Comparison of ENCODE assay signal across 18 cellular contexts in genomic region chr1:20281801-20282200, GRCh38. TPM values are rescaled to one million over a fixed set of nuclear protein-coding genes. Genes with fewer than 3 reads are reported as not detected.
DNase-seq lines count a peak whose midpoint lies in the region; ATAC-seq, FAIRE-seq and TF ChIP-seq lines count a peak whose summit lies in the region.
"Had no signal": no experiment of that assay in that cellular context is flagged by ENCODE, and none has a peak within 500 bp of the region (broad histone marks: within the 10 kb centered on the region; RNA-seq: fewer than 3 reads in every experiment).

No MANE protein-coding gene starts in this region.

- H2BK5ac ChIP-seq in H1 (ENCODE audit: low read depth, low read length): no peak overlapping the region; the same call in 1 of the 2 replicates
- no peak overlapping the region for H2BK5ac ChIP-seq in mesendoderm (ENCODE audit: low read length)

- no peak overlapping the region for H2BK20ac ChIP-seq in H1 (ENCODE audit: low read length)

- no peak overlapping the region for H3K18ac ChIP-seq in H1 (ENCODE audit: extremely low read depth, low read length)
- no peak overlapping the region for H3K18ac ChIP-seq in mesendoderm (ENCODE audit: low read length)

- TF ChIP-seq CTCF in H1 (IDR thresholded peaks at IDR 0.05; ENCODE audit: control extremely low read depth in 1 of 3, insufficient read depth in 1 of 3, low read depth in 1 of 3, low read length in 3 of 3): no peak

- H3K23ac ChIP-seq in H1 (ENCODE audit: insufficient read length): no peak overlapping the region
- no peak overlapping the region for H3K23ac ChIP-seq in mesendoderm (ENCODE audit: low read length)

- H3K36me3 ChIP-seq in H1 (ENCODE audit: control insufficient read depth in 2 of 4, insufficient read depth in 4 of 4, low read length in 3 of 4) (no peaks in the 10 kb centered on the region), mesendoderm (ENCODE audit: control insufficient read depth, insufficient read depth, low read length) (no peaks in the 10 kb centered on the region)
- H3K36me3 ChIP-seq: gastrocnemius medialis, lower lobe of right lung had no signal

- POLR2A ChIA-PET in H1 (lab: Charles Lee; ENCODE audit: partially characterized antibody): interaction anchor here (2.2 kb wide), 1 partner anchor 9 kb away, joined by 9 read pairs; the partner anchor contains the start of gene VWA5B1

- H2BK12ac ChIP-seq in H1 (ENCODE audit: low read depth, low read length): 0 out of 2 replicates have a peak overlapping the region, but pooled peaks have one; percentile 27

- no peak overlapping the region for H3K56ac ChIP-seq in H1 (replicated peaks; ENCODE audit: insufficient read length, low read depth, low read length)
- no peak overlapping the region for H3K56ac ChIP-seq in mesendoderm (ENCODE audit: low read length)

- no peak for FAIRE-seq in H1 (lab: Jason Lieb, UNC)
- FAIRE-seq: HepG2 had no signal

- H3K27ac ChIP-seq in H1 (ENCODE audit: low read depth, low read length): no peak overlapping the region
- H3K27ac ChIP-seq in mesendoderm (ENCODE audit: low read depth, low read length): no peak overlapping the region
- H3K27ac ChIP-seq: 22Rv1, lower lobe of right lung, RWPE1 had no signal

- H4K91ac ChIP-seq in H1 (replicated peaks; ENCODE audit: insufficient read length, low read length): no peak overlapping the region

- 0 out of 2 replicates have a peak, but pooled peaks cover 3% of the 10 kb centered on the region for H3K23me2 ChIP-seq in H1 (ENCODE audit: low read depth, low read length)

- peak; percentile 70 for DNase-seq in DMS 273 (lab: John Stamatoyannopoulos, UW; ENCODE audit: unreplicated experiment)
- no peak for DNase-seq in DMS 273 treated with DMSO at 0.1 percent for 48 hours (lab: John Stamatoyannopoulos, UW)
- peak; percentile 24 for DNase-seq in LHCN-M2 (ENCODE audit: low read depth)
- no peak for DNase-seq in H1 (ENCODE audit: low read depth in 1 of 2, low spot score in 2 of 2)
- DNase-seq in mesendoderm: peak; percentile 69
- DNase-seq in activated naive CD4-positive, alpha-beta T cell treated with Interleukin-2 at 50 U/mL for 16 hours: no peak
- DNase-seq: CD4-positive, CD25-positive, alpha-beta regulatory T cell; effector CD8-positive, alpha-beta T cell; lower lobe of right lung; NCI-H2081; stimulated activated naive B cell treated with anti-CD40 and anti-IgM and Interleukin-4, amounts not matched to agents 10 μg/mL and 1 μg/mL and 100 μg/mL, for 72 hours had no signal

- H3K4me3 ChIP-seq in H1 (ENCODE audit: extremely low read depth in 1 of 4, insufficient read depth in 2 of 4, low read depth in 3 of 4, low read length in 4 of 4) (no peak overlapping the region), mesendoderm (ENCODE audit: low read length) (no peak overlapping the region)
- H3K4me3 ChIP-seq: gastrocnemius medialis, lower lobe of right lung had no signal

- H2BK15ac ChIP-seq in H1 (ENCODE audit: low read length): no peak overlapping the region
- H2BK15ac ChIP-seq in mesendoderm (replicated peaks; ENCODE audit: low read depth): no peak overlapping the region

- 72% methylated on average over 2 of the region's 2 CpGs; no CpG with 5 or more reads in 1 of the 2 experiments for WGBS in H1 (ENCODE audit: extremely low coverage in 1 of 2, insufficient coverage in 1 of 2, insufficient read length in 1 of 2, insufficient replicate concordance in 2 of 2, low coverage in 1 of 2, low lambda C conversion rate in 2 of 2, missing lambda C conversion rate in 1 of 2), 2 experiments
- no CpG with 5 or more reads among the region's 2 CpGs for WGBS in mesendoderm (ENCODE audit: extremely low coverage, insufficient coverage, low lambda C conversion rate)

- H2AK5ac ChIP-seq in H1 (ENCODE audit: low read depth, low read length) (no peak overlapping the region), mesendoderm (ENCODE audit: low read length) (no peak overlapping the region)

- H3K79me2 ChIP-seq in H1 (ENCODE audit: control insufficient read depth in 1 of 2, insufficient read depth in 2 of 2, low read length in 2 of 2) (no peaks in the 10 kb centered on the region), mesendoderm (ENCODE audit: control insufficient read depth, insufficient read depth, low read length) (no peaks in the 10 kb centered on the region)

- H3K27me3 ChIP-seq in H1 (replicated peaks in 1 of 4; ENCODE audit: control insufficient read depth in 3 of 4, extremely low read depth in 1 of 4, insufficient read depth in 3 of 4, low read length in 3 of 4) (peaks cover 0 to 5% (median 0%) of the 10 kb centered on the region in 4 experiments; a peak in 3 of 7 replicates), mesendoderm (ENCODE audit: insufficient read depth, low read length, poor library complexity) (no peaks in the 10 kb centered on the region)
- H3K27me3 ChIP-seq: gastrocnemius medialis had no signal

- H4K5ac ChIP-seq in H1 (ENCODE audit: insufficient read length, low read depth, low read length) (no peak overlapping the region), mesendoderm (ENCODE audit: low read length) (no peak overlapping the region)

- no peak for TF ChIP-seq POLR2A in H1 (IDR thresholded peaks at IDR 0.05; ENCODE audit: control extremely low read depth in 1 of 2, low read depth in 2 of 2, low read length in 2 of 2)

- H3K4me2 ChIP-seq in H1 (ENCODE audit: insufficient read depth in 1 of 2, low read depth in 2 of 2, low read length in 2 of 2): no peak overlapping the region; a peak in 1 of 4 replicates
- no peak overlapping the region for H3K4me2 ChIP-seq in mesendoderm (ENCODE audit: low read length)

- H2BK120ac ChIP-seq in H1 (replicated peaks; ENCODE audit: low read depth, low read length) (no peak overlapping the region), mesendoderm (ENCODE audit: low read depth, low read length) (no peak overlapping the region)

- H4K8ac ChIP-seq in H1 (ENCODE audit: extremely low read depth, insufficient read depth, low read length): no peak overlapping the region
- no peak overlapping the region for H4K8ac ChIP-seq in mesendoderm (ENCODE audit: low read depth, low read length)

- TF ChIP-seq EP300 in H1 (IDR thresholded peaks at IDR 0.05; ENCODE audit: borderline replicate concordance in 1 of 2, low read depth in 2 of 2, low read length in 2 of 2): no peak

- H3K4ac ChIP-seq in H1 (replicated peaks; ENCODE audit: insufficient read length, low read depth, low read length): no peak overlapping the region
- H3K4ac ChIP-seq in mesendoderm (ENCODE audit: low read depth, low read length): no peak overlapping the region

- TF ChIP-seq RAD21 in H1 (IDR thresholded peaks at IDR 0.05 in 1 of 2, conservative IDR thresholded peaks at IDR 0.05 in 1 of 2; ENCODE audit: low read depth in 2 of 2, low read length in 2 of 2): no peak

- CTCF ChIA-PET in H1 (lab: Charles Lee; ENCODE audit: partially characterized antibody): interaction anchor here (1.0 to 1.6 kb wide), 3 partner anchors 9 to 66 kb away, joined by 3 to 6 read pairs (median 4); partner anchors contain the start of gene VWA5B1

- no peak overlapping the region for H2AFZ ChIP-seq in H1 (ENCODE audit: low read length)

- H3K9ac ChIP-seq in H1 (replicated peaks in 1 of 4; ENCODE audit: extremely low read depth in 1 of 4, low read depth in 3 of 4, low read length in 3 of 4): no peak overlapping the region
- no peak overlapping the region for H3K9ac ChIP-seq in mesendoderm (ENCODE audit: low read length)

- H3K79me1 ChIP-seq in H1 (ENCODE audit: low read depth, low read length): no peaks in the 10 kb centered on the region
- H3K79me1 ChIP-seq in mesendoderm (ENCODE audit: low read length): no peaks in the 10 kb centered on the region

- H3K4me1 ChIP-seq in H1 (replicated peaks in 1 of 4; ENCODE audit: control insufficient read depth in 3 of 4, insufficient read depth in 4 of 4, low read length in 3 of 4) (peaks cover 3 to 12% (median 8%) of the 10 kb centered on the region in 4 experiments), mesendoderm (ENCODE audit: control insufficient read depth, low read depth, low read length) (peaks cover 13% of the 10 kb centered on the region)
- H3K4me1 ChIP-seq: lower lobe of right lung had no signal

- ATAC-seq in HG03159 (IDR thresholded peaks at IDR 0.05; ENCODE audit: unreplicated experiment) (no peak), GM21381 (IDR thresholded peaks at IDR 0.05; ENCODE audit: unreplicated experiment) (no peak)
- ATAC-seq: HepG2; lower lobe of right lung; stimulated activated naive B cell treated with anti-CD40 and anti-IgM and Interleukin-4, amounts not matched to agents 10 μg/mL and 1 μg/mL and 100 μg/mL, for 72 hours had no signal

- no peaks in the 10 kb centered on the region for H4K20me1 ChIP-seq in H1 (replicated peaks in 1 of 2; ENCODE audit: control insufficient read depth in 1 of 2, insufficient read depth in 2 of 2, low read length in 2 of 2)

- no peak overlapping the region for H3K14ac ChIP-seq in H1 (ENCODE audit: insufficient read length)

- H3K9me3 ChIP-seq in H1 (ENCODE audit: insufficient read depth in 2 of 2, low read depth in 1 of 2, low read length in 1 of 2): peaks cover 0 to 3% of the 10 kb centered on the region in 2 experiments; a peak in 2 of 4 replicates
- H3K9me3 ChIP-seq: gastrocnemius medialis, lower lobe of right lung had no signal

TF ChIP-seq in H1, 55 proteins besides CTCF, POLR2A, EP300 and RAD21 (continues in another document):
- TF ChIP-seq CHD1 (IDR thresholded peaks at IDR 0.05; ENCODE audit: low read depth, low read length): no peak
- TF ChIP-seq SIN3A (conservative IDR thresholded peaks at IDR 0.05 in 1 of 2, IDR thresholded peaks at IDR 0.05 in 1 of 2; ENCODE audit: low read depth in 1 of 2, low read length in 2 of 2): no peak
- TF ChIP-seq FOSL1 (IDR thresholded peaks at IDR 0.05; ENCODE audit: insufficient read depth, low read depth, low read length): no peak
- no peak for TF ChIP-seq KDM1A (IDR thresholded peaks at IDR 0.05; ENCODE audit: borderline replicate concordance, low read length)
- no peak for TF ChIP-seq EGR1 (IDR thresholded peaks at IDR 0.05; ENCODE audit: borderline replicate concordance, low read depth, low read length)
- TF ChIP-seq HDAC2 (IDR thresholded peaks at IDR 0.05; ENCODE audit: borderline replicate concordance in 1 of 2, low read depth in 2 of 2, low read length in 2 of 2): no peak

RNA-seq across cellular contexts. Expression of gene VWA5B1, which starts 8.9 kb away (rescaled TPM):
- total RNA-seq in LHCN-M2 (2014; rRNA removed): not detected in 2 replicates
- polyA plus RNA-seq in LHCN-M2 (2012): not detected
- 0.78 and 2.3 TPM in 2 replicates for total RNA-seq in H1 (2021; fragmentation: NEBNext Ultra II Directional; extraction: Animal tissue kit (Norgen Biotek cat#: 25700))
- 0.54 and 1.3 TPM in 2 replicates for polyA plus RNA-seq in H1 (2011; rRNA removed)
- polyA plus RNA-seq in H1 (2011; cell fraction: cytosol; rRNA removed): 0.97 TPM
- 7.3 TPM for polyA plus RNA-seq in H1 (2011; cell fraction: nucleus; rRNA removed)
- polyA plus RNA-seq in H1 (2012, experiment 1 of 2): 0.64 to 1.0 TPM (median 0.72 TPM) in 4 replicates
- polyA plus RNA-seq in H1 (2012, experiment 2 of 2): 0.22 TPM
- polyA plus RNA-seq in H1 (2013, experiment 1 of 2): 0.34 TPM
- polyA plus RNA-seq in H1 (2013, experiment 2 of 2): 0.33 TPM
- 1.2 and 1.7 TPM in 2 replicates for polyA minus RNA-seq in H1 (2011; rRNA and poly(A)+ RNA removed)
- polyA minus RNA-seq in H1 (2011; cell fraction: cytosol; rRNA and poly(A)+ RNA removed): 0.88 TPM
- 2.9 TPM for polyA minus RNA-seq in H1 (2011; cell fraction: nucleus; rRNA and poly(A)+ RNA removed)
- 0.01 TPM for polyA plus RNA-seq in mesendoderm (2013, experiment 1 of 2)
- polyA plus RNA-seq in mesendoderm (2013, experiment 2 of 2): 0.03 TPM
- total RNA-seq: CD4-positive, CD25-positive, alpha-beta regulatory T cell; HepG2; pulmonary artery endothelial cell had no signal
- polyA plus RNA-seq: HepG2 had no signal

Comparison
In these comparisons a context has a peak if more than half of its experiments do, and no peak if none do; other contexts are left out.
1. DNase-seq: peak in DMS 273 (single experiment), LHCN-M2 (single experiment) and mesendoderm (single experiment); none in DMS 273 treated with DMSO at 0.1 percent for 48 hours (single experiment), H1 (0 of 2) and activated naive CD4-positive, alpha-beta T cell treated with Interleukin-2 at 50 U/mL for 16 hours (single experiment).